In the genomic region with DNA sequence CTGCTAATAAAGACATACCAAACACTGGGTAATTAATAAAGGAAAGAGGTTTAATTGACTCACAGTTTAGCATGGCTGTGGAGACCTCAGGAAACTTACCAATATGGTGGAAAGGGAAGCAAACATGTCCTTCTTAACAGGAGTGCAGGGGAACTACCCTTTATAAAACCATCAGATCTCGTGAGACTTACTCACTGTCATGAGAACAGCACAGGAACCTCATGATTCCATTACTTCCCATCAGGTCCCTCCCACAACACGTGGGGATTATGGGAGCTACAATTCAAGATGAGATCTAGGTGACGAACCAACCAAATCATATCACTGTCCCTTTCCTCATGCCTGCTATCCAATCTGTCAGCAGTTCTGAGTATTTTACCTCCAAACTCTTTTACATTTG, we compare ENCODE assay signal across 19 cellular contexts.
"Had no signal": no experiment of that assay in that cellular context is flagged by ENCODE, and none has a peak within 500 bp of the region (broad histone marks: within the 10 kb centered on the region; RNA-seq: fewer than 3 reads in every experiment).

No MANE protein-coding gene starts in this region.

- H3K9me3 ChIP-seq: lower lobe of right lung, pancreas, right lobe of liver, spleen, tibial artery, upper lobe of left lung, uterus had no signal

- H3K4me2 ChIP-seq: hepatocyte had no signal

- H3K27ac ChIP-seq: dorsolateral prefrontal cortex, hepatocyte, lower lobe of right lung, pancreas, right lobe of liver, spleen, tibial artery, upper lobe of left lung, uterus had no signal

- H3K4me1 ChIP-seq: lower lobe of right lung, pancreas, right lobe of liver, spleen, tibial artery, upper lobe of left lung, uterus had no signal

- ATAC-seq: lower lobe of right lung; natural killer cell; pancreas; right lobe of liver; stimulated activated memory B cell treated with anti-CD40 and anti-IgM and Interleukin-4, amounts not matched to agents 10 μg/mL and 1 μg/mL and 100 μg/mL, for 72 hours had no signal

- H3K79me2 ChIP-seq: hepatocyte had no signal

- DNase-seq: cortex of kidney; dorsolateral prefrontal cortex; effector CD8-positive, alpha-beta T cell; foreskin melanocyte; head of caudate nucleus; lower lobe of right lung; natural killer cell; occipital lobe; pancreas; right lobe of liver; spleen; stimulated activated CD4-positive, alpha-beta T cell treated with anti-CD3 and anti-CD28 coated beads, Interleukin-15, amount 100 ng/mL, for 24 hours; stimulated activated CD4-positive, alpha-beta T cell treated with anti-CD3 and anti-CD28 coated beads, Interleukin-1b, Interleukin-23, amount 100 ng/mL, for 48 hours; stimulated activated CD4-positive, alpha-beta T cell treated with anti-CD3 and anti-CD28 coated beads, Interleukin-4, amount 100 ng/mL, for 24 hours; tibial artery; upper lobe of left lung; uterus had no signal

- H3K4me3 ChIP-seq: dorsolateral prefrontal cortex, hepatocyte, lower lobe of right lung, pancreas, right lobe of liver, spleen, tibial artery, upper lobe of left lung, uterus had no signal

- FAIRE-seq: pancreas had no signal

- H3K27me3 ChIP-seq: hepatocyte, pancreas, right lobe of liver, spleen, tibial artery, upper lobe of left lung, uterus had no signal

- H2AFZ ChIP-seq: hepatocyte had no signal

- H3K36me3 ChIP-seq: lower lobe of right lung, pancreas, right lobe of liver, spleen, tibial artery, upper lobe of left lung, uterus had no signal
